9 cellular contexts compared by ENCODE assay signal in the genomic region with DNA sequence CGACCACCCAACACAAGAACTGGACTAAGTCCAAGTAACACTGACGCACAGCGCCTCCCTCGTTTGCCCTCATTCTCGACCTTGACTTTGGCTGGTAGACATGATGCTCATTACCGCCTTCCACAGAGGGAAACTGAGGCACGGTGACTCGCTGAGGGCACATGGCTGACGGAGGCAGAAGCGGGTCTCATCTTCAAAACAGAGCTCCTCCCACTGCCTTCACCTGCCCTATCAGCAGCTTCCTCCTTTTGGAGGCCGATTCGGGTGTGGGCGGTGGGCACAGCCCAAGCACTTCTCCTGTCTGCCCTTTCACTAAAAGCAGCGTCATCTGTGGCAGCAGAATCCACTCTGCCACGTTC. TPM values are rescaled to one million over a fixed set of nuclear protein-coding genes. Genes with fewer than 3 reads are reported as not detected.
DNase-seq lines count a peak whose midpoint lies in the region; ATAC-seq and TF ChIP-seq lines count a peak whose summit lies in the region.
"Had no signal": no experiment of that assay in that cellular context is flagged by ENCODE, and none has a peak within 500 bp of the region (broad histone marks: within the 10 kb centered on the region; RNA-seq: fewer than 3 reads in every experiment).

No MANE protein-coding gene starts in this region.

- no peaks in the 10 kb centered on the region for H3K9me3 ChIP-seq in BLaER1
- H3K9me3 ChIP-seq: MG63 had no signal

- H3K9ac ChIP-seq in BLaER1 = no peak overlapping the region

- intact Hi-C loops in activated T-helper 1 cell treated with anti-CD3 and anti-CD28 coated beads, Interleukin-12 subunit alpha, Interleukin-12 subunit beta, Interleukin-2, Interleukin-4 antibody, amounts not matched to agents 30 ng/mL and 10 ng/mL and 1 ng/mL, durations not matched to agents 14 hours and 24 hours and 36 hours (cut with micrococcal nuclease) = loop anchor here (1.0 to 2.0 kb wide), 3 partner anchors 42 to 210 kb away; a partner anchor contains a TSS

- H3K4me3 Mint-ChIP-seq in HFFc6 = peak overlapping the region; percentile 56
- H3K4me3 Mint-ChIP-seq in activated T-helper 1 cell treated with anti-CD3 and anti-CD28 coated beads, Interleukin-12 subunit alpha, Interleukin-12 subunit beta, Interleukin-2, Interleukin-4 antibody, amounts not matched to agents 30 ng/mL and 10 ng/mL and 1 ng/mL, durations not matched to agents 14 hours and 24 hours and 36 hours = peak overlapping the region; percentile 84
- H3K4me3 Mint-ChIP-seq in natural killer cell treated with Interleukin-12 subunit alpha and Interleukin-12 subunit beta and Interleukin-15 and Interleukin-18, amount 100 ng/mL, for 72 hours = peak overlapping the region; percentile 69

- DNase-seq in HFFc6 = no peak
- DNase-seq in activated T-helper 1 cell treated with anti-CD3 and anti-CD28 coated beads, Interleukin-12 subunit alpha, Interleukin-12 subunit beta, Interleukin-2, Interleukin-4 antibody, amounts not matched to agents 30 ng/mL and 10 ng/mL and 1 ng/mL, durations not matched to agents 14 hours and 24 hours and 36 hours (ENCODE audit: low spot score) = no peak
- no peak for DNase-seq in natural killer cell treated with Interleukin-12 subunit alpha and Interleukin-12 subunit beta and Interleukin-15 and Interleukin-18, amount 100 ng/mL, for 72 hours (ENCODE audit: low spot score)
- DNase-seq: MG63 had no signal

- peaks cover 15% of the 10 kb centered on the region for H3K27me3 Mint-ChIP-seq in HFFc6 (ENCODE audit: insufficient read depth)
- peaks cover 24% of the 10 kb centered on the region for H3K27me3 Mint-ChIP-seq in activated T-helper 1 cell treated with anti-CD3 and anti-CD28 coated beads, Interleukin-12 subunit alpha, Interleukin-12 subunit beta, Interleukin-2, Interleukin-4 antibody, amounts not matched to agents 30 ng/mL and 10 ng/mL and 1 ng/mL, durations not matched to agents 14 hours and 24 hours and 36 hours (ENCODE audit: insufficient read depth)
- peaks cover 0 to 6% of the 10 kb centered on the region in 2 donors for H3K27me3 Mint-ChIP-seq in natural killer cell treated with Interleukin-12 subunit alpha and Interleukin-12 subunit beta and Interleukin-15 and Interleukin-18, amount 100 ng/mL, for 72 hours

- no peaks in the 10 kb centered on the region for H3K36me3 Mint-ChIP-seq in HFFc6 (ENCODE audit: low read depth)
- peaks cover 4% of the 10 kb centered on the region for H3K36me3 Mint-ChIP-seq in activated T-helper 1 cell treated with anti-CD3 and anti-CD28 coated beads, Interleukin-12 subunit alpha, Interleukin-12 subunit beta, Interleukin-2, Interleukin-4 antibody, amounts not matched to agents 30 ng/mL and 10 ng/mL and 1 ng/mL, durations not matched to agents 14 hours and 24 hours and 36 hours (ENCODE audit: low read depth)
- H3K36me3 Mint-ChIP-seq in natural killer cell treated with Interleukin-12 subunit alpha and Interleukin-12 subunit beta and Interleukin-15 and Interleukin-18, amount 100 ng/mL, for 72 hours = no peaks in the 10 kb centered on the region

- H3K9me3 Mint-ChIP-seq in HFFc6 = no peaks in the 10 kb centered on the region
- H3K9me3 Mint-ChIP-seq in activated T-helper 1 cell treated with anti-CD3 and anti-CD28 coated beads, Interleukin-12 subunit alpha, Interleukin-12 subunit beta, Interleukin-2, Interleukin-4 antibody, amounts not matched to agents 30 ng/mL and 10 ng/mL and 1 ng/mL, durations not matched to agents 14 hours and 24 hours and 36 hours = no peaks in the 10 kb centered on the region
- no peaks in the 10 kb centered on the region for H3K9me3 Mint-ChIP-seq in natural killer cell treated with Interleukin-12 subunit alpha and Interleukin-12 subunit beta and Interleukin-15 and Interleukin-18, amount 100 ng/mL, for 72 hours

- no peak overlapping the region for H3K27ac ChIP-seq in BLaER1

- H4K20me1 ChIP-seq in BLaER1 = peaks cover 25% of the 10 kb centered on the region

- no peaks in the 10 kb centered on the region for H3K36me3 ChIP-seq in BLaER1
- H3K36me3 ChIP-seq: MG63 had no signal

- peak overlapping the region; percentile 95 for H3K4me2 ChIP-seq in BLaER1

- ATAC-seq in natural killer cell treated with Interleukin-12 subunit alpha and Interleukin-12 subunit beta and Interleukin-15 and Interleukin-18, amount 100 ng/mL, for 72 hours = no peak
- ATAC-seq in GM18511 (IDR thresholded peaks at IDR 0.05; ENCODE audit: unreplicated experiment) = no peak
- ATAC-seq in HG02973 (IDR thresholded peaks at IDR 0.05; ENCODE audit: unreplicated experiment) = no peak
- no peak for ATAC-seq in GM19328 (IDR thresholded peaks at IDR 0.05; ENCODE audit: unreplicated experiment)
- no peak for ATAC-seq in GM18870 (IDR thresholded peaks at IDR 0.05; ENCODE audit: unreplicated experiment)

- H3K27ac Mint-ChIP-seq in HFFc6 = no peak overlapping the region
- H3K27ac Mint-ChIP-seq in activated T-helper 1 cell treated with anti-CD3 and anti-CD28 coated beads, Interleukin-12 subunit alpha, Interleukin-12 subunit beta, Interleukin-2, Interleukin-4 antibody, amounts not matched to agents 30 ng/mL and 10 ng/mL and 1 ng/mL, durations not matched to agents 14 hours and 24 hours and 36 hours = peak overlapping the region; percentile 88
- peak overlapping the region; percentile 58 to 85 for H3K27ac Mint-ChIP-seq in natural killer cell treated with Interleukin-12 subunit alpha and Interleukin-12 subunit beta and Interleukin-15 and Interleukin-18, amount 100 ng/mL, for 72 hours

- H3K27me3 ChIP-seq in BLaER1 = no peaks in the 10 kb centered on the region
- H3K27me3 ChIP-seq: MG63 had no signal

- peaks cover 59% of the 10 kb centered on the region for H3K4me1 ChIP-seq in BLaER1

- H3K4me1 Mint-ChIP-seq in HFFc6 (ENCODE audit: low read depth) = peaks cover 29% of the 10 kb centered on the region
- peaks cover 36% of the 10 kb centered on the region for H3K4me1 Mint-ChIP-seq in activated T-helper 1 cell treated with anti-CD3 and anti-CD28 coated beads, Interleukin-12 subunit alpha, Interleukin-12 subunit beta, Interleukin-2, Interleukin-4 antibody, amounts not matched to agents 30 ng/mL and 10 ng/mL and 1 ng/mL, durations not matched to agents 14 hours and 24 hours and 36 hours (ENCODE audit: low read depth)
- peaks cover 29 to 34% of the 10 kb centered on the region in 2 donors for H3K4me1 Mint-ChIP-seq in natural killer cell treated with Interleukin-12 subunit alpha and Interleukin-12 subunit beta and Interleukin-15 and Interleukin-18, amount 100 ng/mL, for 72 hours (ENCODE audit: low read depth in 2 of 2)

- no peak overlapping the region for H3K4me3 ChIP-seq in BLaER1

- no peak for TF ChIP-seq CTCF in HFFc6 (IDR thresholded peaks at IDR 0.05)

RNA-seq across cellular contexts. Expression of a gene that starts 2.0 kb away (rescaled TPM):
- total RNA-seq in HFFc6 (2021; fragmentation: NEBNext Ultra II Directional; extraction: Animal tissue kit (Norgen Biotek cat#: 25700)) = 10 to 100 TPM; 20.3 to 23.7 (median 22.4) TPM
- total RNA-seq in activated T-helper 1 cell treated with anti-CD3 and anti-CD28 coated beads, Interleukin-12 subunit alpha, Interleukin-12 subunit beta, Interleukin-2, Interleukin-4 antibody, amounts not matched to agents 30 ng/mL and 10 ng/mL and 1 ng/mL, durations not matched to agents 14 hours and 24 hours and 36 hours = 32.1 and 37.3 TPM in 2 replicates
- 10 to 100 TPM; 30.6 to 34.4 TPM for total RNA-seq in natural killer cell treated with Interleukin-12 subunit alpha and Interleukin-12 subunit beta and Interleukin-15 and Interleukin-18, amount 100 ng/mL, for 72 hours

RNA-seq across cellular contexts. Expression of a gene that starts 56.7 kb away (rescaled TPM):
- 100 to 1,000 TPM in 3 of 6 experiments, 10 to 100 TPM in 3; 88.4 to 126 (median 101) TPM for total RNA-seq in HFFc6 (2021; fragmentation: NEBNext Ultra II Directional; extraction: Animal tissue kit (Norgen Biotek cat#: 25700))
- total RNA-seq in activated T-helper 1 cell treated with anti-CD3 and anti-CD28 coated beads, Interleukin-12 subunit alpha, Interleukin-12 subunit beta, Interleukin-2, Interleukin-4 antibody, amounts not matched to agents 30 ng/mL and 10 ng/mL and 1 ng/mL, durations not matched to agents 14 hours and 24 hours and 36 hours = 33.9 and 39.7 TPM in 2 replicates
- 10 to 100 TPM; 43.0 to 64.8 TPM for total RNA-seq in natural killer cell treated with Interleukin-12 subunit alpha and Interleukin-12 subunit beta and Interleukin-15 and Interleukin-18, amount 100 ng/mL, for 72 hours
